In genomic region chr5:98498028-98498427, GRCh38 we compare ENCODE assay signal across 26 cellular contexts.
"Had no signal": no experiment of that assay in that cellular context is flagged by ENCODE, and none has a peak within 500 bp of the region (broad histone marks: within the 10 kb centered on the region; RNA-seq: fewer than 3 reads in every experiment).

No MANE protein-coding gene starts in this region.

- H3K4me3 ChIP-seq: ascending aorta, body of pancreas, SK-N-MC had no signal

- H3K9me3 ChIP-seq: ascending aorta, body of pancreas had no signal

- H3K27ac Mint-ChIP-seq: activated B cell treated with CpG ODN at 0.5 μM for 24 hours; activated CD4-positive, alpha-beta T cell treated with anti-CD3 and anti-CD28 coated beads, Interleukin-2, amount 10 ng/mL, durations not matched to agents 24 days and 14 days; activated CD8-positive, alpha-beta memory T cell treated with anti-CD3 and anti-CD28 coated beads, Interleukin-2, amount 10 ng/mL, durations not matched to agents 7 days and 5 days; activated naive CD4-positive, alpha-beta T cell treated with anti-CD3 and anti-CD28 coated beads, Interleukin-2, amount 50 U/mL, for 72 hours; activated naive CD8-positive, alpha-beta T cell treated with anti-CD3 and anti-CD28 coated beads, Interleukin-2, amount 50 U/mL, for 24 hours; T-cell had no signal

- H3K4me1 ChIP-seq: ascending aorta had no signal

- H3K36me3 Mint-ChIP-seq: activated CD8-positive, alpha-beta memory T cell treated with anti-CD3 and anti-CD28 coated beads, Interleukin-2, amount 10 ng/mL, durations not matched to agents 7 days and 5 days; activated naive CD4-positive, alpha-beta T cell treated with anti-CD3 and anti-CD28 coated beads, Interleukin-2, amount 50 U/mL, for 72 hours; T-cell had no signal

- H3K4me3 Mint-ChIP-seq: activated B cell treated with CpG ODN at 0.5 μM for 24 hours; activated CD4-positive, alpha-beta T cell treated with anti-CD3 and anti-CD28 coated beads, Interleukin-2, amount 10 ng/mL, durations not matched to agents 24 days and 14 days; activated CD8-positive, alpha-beta memory T cell treated with anti-CD3 and anti-CD28 coated beads, Interleukin-2, amount 10 ng/mL, durations not matched to agents 7 days and 5 days; activated naive CD8-positive, alpha-beta T cell treated with anti-CD3 and anti-CD28 coated beads, Interleukin-2, amount 50 U/mL, for 24 hours; activated T-cell treated with anti-CD3 and anti-CD28 coated beads, Interleukin-2, amount 50 U/mL, for 4 hours; T-cell had no signal

- H3K9me3 Mint-ChIP-seq: activated naive CD8-positive, alpha-beta T cell treated with anti-CD3 and anti-CD28 coated beads, Interleukin-2, amount 50 U/mL, for 24 hours had no signal

- H3K4me1 Mint-ChIP-seq: activated B cell treated with CpG ODN at 0.5 μM for 24 hours; activated CD8-positive, alpha-beta memory T cell treated with anti-CD3 and anti-CD28 coated beads, Interleukin-2, amount 10 ng/mL, durations not matched to agents 7 days and 5 days; activated naive CD8-positive, alpha-beta T cell treated with anti-CD3 and anti-CD28 coated beads, Interleukin-2, amount 50 U/mL, for 24 hours had no signal

- H3K27ac ChIP-seq: ascending aorta, body of pancreas, SK-N-MC had no signal

- H3K27me3 Mint-ChIP-seq: activated B cell treated with CpG ODN at 0.5 μM for 24 hours; activated CD8-positive, alpha-beta memory T cell treated with anti-CD3 and anti-CD28 coated beads, Interleukin-2, amount 10 ng/mL, durations not matched to agents 7 days and 5 days; T-cell had no signal

- H3K36me3 ChIP-seq: ascending aorta had no signal

- H3K27me3 ChIP-seq: ascending aorta, body of pancreas had no signal

- DNase-seq: activated B cell treated with CpG ODN at 0.5 μM for 24 hours; activated CD4-positive, alpha-beta T cell treated with anti-CD3 and anti-CD28 coated beads for 1 hour; activated CD4-positive, alpha-beta T cell treated with anti-CD3 and anti-CD28 coated beads, Interleukin-2, amount 10 ng/mL, durations not matched to agents 24 days and 14 days; activated CD4-positive, alpha-beta T cell treated with anti-CD3 and anti-CD28 coated beads, Interleukin-2, amount 50 U/mL, for 48 hours; activated CD8-positive, alpha-beta memory T cell treated with anti-CD3 and anti-CD28 coated beads, Interleukin-2, amount 10 ng/mL, durations not matched to agents 7 days and 5 days; activated effector memory CD4-positive, alpha-beta T cell treated with anti-CD3 and anti-CD28 coated beads, Interleukin-2, amount 50 U/mL, for 16 hours; activated naive CD4-positive, alpha-beta T cell treated with Interleukin-2 at 50 U/mL for 16 hours; activated naive CD8-positive, alpha-beta T cell treated with anti-CD3 and anti-CD28 coated beads, Interleukin-2, amount 50 U/mL, for 24 hours; activated T-cell treated with anti-CD3 and anti-CD28 coated beads, Interleukin-2, amount 50 U/mL, for 4 hours; amniotic stem cell; body of pancreas; central memory CD4-positive, alpha-beta T cell; Kasumi-1; KBM-7; NCI-H1048; NCI-H146; NCI-H187 treated with DMSO at 0.1 percent for 48 hours; NCI-H2081 treated with DMSO at 0.1 percent for 48 hours; NCI-H446 treated with DMSO at 0.1 percent for 48 hours; NCI-H524 treated with DMSO at 0.1 percent for 48 hours; NCI-H748 treated with DMSO at 0.1 percent for 48 hours; SIG-M5; T-cell had no signal

- ATAC-seq: activated CD8-positive, alpha-beta memory T cell treated with anti-CD3 and anti-CD28 coated beads, Interleukin-2, amount 10 ng/mL, durations not matched to agents 7 days and 5 days; activated naive CD4-positive, alpha-beta T cell treated with anti-CD3 and anti-CD28 coated beads, Interleukin-2, amount 50 U/mL, for 72 hours; activated naive CD8-positive, alpha-beta T cell treated with anti-CD3 and anti-CD28 coated beads, Interleukin-2, amount 50 U/mL, for 24 hours; activated T-cell treated with anti-CD3 and anti-CD28 coated beads, Interleukin-2, amount 50 U/mL, for 4 hours; body of pancreas; T-cell had no signal
